In genomic region chr6:27604986-27605385, GRCh38 we compare ENCODE assay signal across 11 cellular contexts.
DNase-seq lines count a peak whose midpoint lies in the region; ATAC-seq and TF ChIP-seq lines count a peak whose summit lies in the region.
"Had no signal": no experiment of that assay in that cellular context is flagged by ENCODE, and none has a peak within 500 bp of the region (broad histone marks: within the 10 kb centered on the region; RNA-seq: fewer than 3 reads in every experiment).

No MANE protein-coding gene starts in this region.

- peak overlapping the region; percentile 56 for H3K4me3 ChIP-seq in astrocyte of the spinal cord (ENCODE audit: low read depth, low read length)
- peak overlapping the region; percentile 60 for H3K4me3 ChIP-seq in mesodermal cell (ENCODE audit: extremely low read depth, insufficient read depth, low read length, poor library complexity, severe bottlenecking)
- H3K4me3 ChIP-seq: skin epidermis, upper lobe of left lung had no signal

- H3K36me3 Mint-ChIP-seq in Calu3 (ENCODE audit: insufficient read depth, unreplicated experiment) = peaks cover 51% of the 10 kb centered on the region

- no peaks in the 10 kb centered on the region for H3K9me3 ChIP-seq in mesodermal cell (ENCODE audit: control insufficient read depth, low read length)

- H3K4me1 Mint-ChIP-seq in Calu3 (ENCODE audit: low read depth, unreplicated experiment) = peaks cover 28% of the 10 kb centered on the region

- DNase-seq in Calu3 (no peak), HT1080 (ENCODE audit: low read depth) (peak; percentile 7), astrocyte of the spinal cord (ENCODE audit: low read depth, low spot score) (peak; percentile 32), RWPE1 (ENCODE audit: low spot score) (no peak)
- no peak for DNase-seq in activated CD4-positive, CD25-positive, alpha-beta regulatory T cell treated with anti-CD3 and anti-CD28 coated beads, Interleukin-2, amount 50 U/mL, for 72 hours
- DNase-seq: NCI-H526 treated with DMSO at 0.1 percent for 48 hours, upper lobe of left lung had no signal

- H3K27ac ChIP-seq in mesodermal cell (ENCODE audit: low read depth, low read length, severe bottlenecking) (peak overlapping the region; percentile 69), RWPE1 (no peak overlapping the region)
- H3K27ac ChIP-seq: skin epidermis, upper lobe of left lung had no signal

- CTCF ChIA-PET in Calu3 (lab: Charles Lee) (interaction anchor here (1.0 kb wide), 2 partner anchors 147 to 427 kb away, joined by 3 to 5 read pairs; no protein-coding TSS in a partner anchor), RWPE1 (lab: Yijun Ruan, JAX) (interaction anchor here (0.5 to 1.0 kb wide), 3 partner anchors 16 to 427 kb away, joined by 5 to 6 read pairs (median 5); no protein-coding TSS in a partner anchor)

- POLR2A ChIA-PET in RWPE1 (lab: Yijun Ruan, JAX; ENCODE audit: low non-redundant PET) = no interaction called here

- peak overlapping the region; percentile 77 for H3K4me3 Mint-ChIP-seq in Calu3 (ENCODE audit: low read depth, unreplicated experiment)

- TF ChIP-seq CTCF in Calu3 (IDR thresholded peaks at IDR 0.05; ENCODE audit: unreplicated experiment) = no peak
- TF ChIP-seq CTCF in astrocyte of the spinal cord (IDR thresholded peaks at IDR 0.05; ENCODE audit: low read depth, low read length) = no peak
- TF ChIP-seq CTCF in RWPE1 (conservative IDR thresholded peaks at IDR 0.05; ENCODE audit: low read depth) = no peak

- no peak for ATAC-seq in GM19467 (IDR thresholded peaks at IDR 0.05; ENCODE audit: unreplicated experiment)
- no peak for ATAC-seq in GM21825 (IDR thresholded peaks at IDR 0.05; ENCODE audit: unreplicated experiment)

- peaks cover 3% of the 10 kb centered on the region for H3K4me1 ChIP-seq in mesodermal cell (ENCODE audit: control insufficient read depth, insufficient read depth, low read length, poor library complexity, severe bottlenecking)

- no peaks in the 10 kb centered on the region for H3K36me3 ChIP-seq in mesodermal cell (ENCODE audit: control insufficient read depth, insufficient read depth, low read length)
- H3K36me3 ChIP-seq: upper lobe of left lung had no signal

- no peaks in the 10 kb centered on the region for H3K27me3 Mint-ChIP-seq in Calu3 (ENCODE audit: unreplicated experiment)

- WGBS in mesodermal cell (ENCODE audit: insufficient coverage in 2 of 2), 2 experiments = 1 to 2% methylated on average over 9 to 11 of the region's 13 CpGs

- peak overlapping the region; percentile 91 for H3K27ac Mint-ChIP-seq in Calu3 (ENCODE audit: unreplicated experiment)

- no peaks in the 10 kb centered on the region for H3K9me3 Mint-ChIP-seq in Calu3 (ENCODE audit: low read depth, unreplicated experiment)

- in situ Hi-C loops in astrocyte of the spinal cord (cut with HindIII; ENCODE audit: low sequenced_read_pairs) = no loop called here

- intact Hi-C loops in Calu3 (cut with micrococcal nuclease; ENCODE audit: unreplicated experiment) = loop anchor here (5.0 kb wide), 2 partner anchors 62 to 293 kb away; partner anchors contain the start of gene POM121L2

- no TSS peak for BruUV-seq in Calu3 (replicated peaks; lab: Mats Ljungman, UMichigan)

Comparison
In these comparisons a context has a peak if more than half of its experiments do, and no peak if none do; other contexts are left out.
1. DNase-seq: peak in HT1080 (single experiment) and astrocyte of the spinal cord (single experiment); none in Calu3 (single experiment), RWPE1 (single experiment) and activated CD4-positive, CD25-positive, alpha-beta regulatory T cell treated with anti-CD3 and anti-CD28 coated beads, Interleukin-2, amount 50 U/mL, for 72 hours (single experiment).